Comparison of ENCODE assay signal across 12 cellular contexts in genomic region chr10:121988361-121989324, GRCh38. TPM values are rescaled to one million over a fixed set of nuclear protein-coding genes. Genes with fewer than 3 reads are reported as not detected.
DNase-seq lines count a peak whose midpoint lies in the region; ATAC-seq, FAIRE-seq and TF ChIP-seq lines count a peak whose summit lies in the region.
"Had no signal": no experiment of that assay in that cellular context is flagged by ENCODE, and none has a peak within 500 bp of the region (broad histone marks: within the 10 kb centered on the region; RNA-seq: fewer than 3 reads in every experiment).

TACC2 (plus strand) TSS chr10:121989163; CDS start chr10:122021982, 32,819 bp downstream.

- peaks cover 5 to 8% of the 10 kb centered on the region in 2 donors for H3K9me3 ChIP-seq in kidney (ENCODE audit: control insufficient read depth in 1 of 2, low read length in 2 of 2)
- no peaks in the 10 kb centered on the region for H3K9me3 ChIP-seq in gastrocnemius medialis

- TF ChIP-seq CTCF in kidney (IDR thresholded peaks at IDR 0.05; ENCODE audit: borderline replicate concordance, extremely low read depth, insufficient read depth) = no peak
- no peak for TF ChIP-seq CTCF in gastrocnemius medialis (IDR thresholded peaks at IDR 0.05 in 4 of 5, conservative IDR thresholded peaks at IDR 0.05 in 1 of 5)
- no peak for TF ChIP-seq CTCF in GM10248 (IDR thresholded peaks at IDR 0.05; ENCODE audit: control extremely low read depth, extremely low read depth, low read depth, missing control alignments)

- intact Hi-C loops in kidney (cut with DNase I) = no loop called here
- intact Hi-C loops in gastrocnemius medialis (cut with DNase I; ENCODE audit: low total_unique reads) = no loop called here

- no peak within 1 kb of the TSS for H3K9ac ChIP-seq in kidney (ENCODE audit: low read length in 2 of 2)

- peak in 1 of 2 donors; percentile 27 for TF ChIP-seq POLR2A in gastrocnemius medialis (IDR thresholded peaks at IDR 0.05)

- H3K4me3 ChIP-seq in kidney (ENCODE audit: low read length in 2 of 2) = no peak within 1 kb of the TSS
- H3K4me3 ChIP-seq in gastrocnemius medialis = no peak within 1 kb of the TSS

- ATAC-seq in gastrocnemius medialis (peak; percentile 95 to 98), GM21447 (IDR thresholded peaks at IDR 0.05; ENCODE audit: unreplicated experiment) (no peak), GM21737 (IDR thresholded peaks at IDR 0.05; ENCODE audit: unreplicated experiment) (no peak), HG03135 (IDR thresholded peaks at IDR 0.05; ENCODE audit: unreplicated experiment) (no peak)
- ATAC-seq: natural killer cell had no signal

- no peak for TF ChIP-seq RAD21 in Ishikawa (IDR thresholded peaks at IDR 0.05; ENCODE audit: low read depth)

- no peak for TF ChIP-seq EP300 in Ishikawa (IDR thresholded peaks at IDR 0.05; ENCODE audit: borderline replicate concordance)

- H3K4me1 ChIP-seq in kidney (ENCODE audit: control insufficient read depth in 1 of 2, insufficient read depth in 1 of 2, low read depth in 1 of 2, low read length in 2 of 2) (peaks cover 3% of the 10 kb centered on the region in 2 donors), gastrocnemius medialis (peaks cover 33 to 34% of the 10 kb centered on the region in 2 donors)

- FAIRE-seq in kidney (lab: Jason Lieb, UNC) = no peak

- in situ Hi-C loops in gastrocnemius medialis (cut with MboI; ENCODE audit: low sequenced_read_pairs in 4 of 4) = no loop called here

- no peak within 1 kb of the TSS for H3K27ac ChIP-seq in kidney (ENCODE audit: low read depth in 2 of 2, low read length in 2 of 2)
- peak within 1 kb of the TSS; percentile 94 to 98 (median 96) for H3K27ac ChIP-seq in gastrocnemius medialis

- CTCF ChIA-PET in GM10248 (lab: Yijun Ruan, JAX) = no interaction called here

- H3K27me3 ChIP-seq in gastrocnemius medialis = no peaks in the 10 kb centered on the region

- DNase-seq in cerebellum (ENCODE audit: low spot score) = no peak
- no peak for DNase-seq in kidney
- DNase-seq in gastrocnemius medialis = peak; percentile 74 to 87
- DNase-seq in GM10248 (ENCODE audit: extremely low spot score) = no peak
- DNase-seq: natural killer cell, NCI-H510A treated with DMSO at 0.1 percent for 48 hours, T-helper 1 cell had no signal

- POLR2A ChIA-PET in GM10248 (lab: Yijun Ruan, JAX) = no interaction called here

- H3K36me3 ChIP-seq in kidney (ENCODE audit: control insufficient read depth in 1 of 2, insufficient read depth in 2 of 2, low read length in 2 of 2) (no peaks in the 10 kb centered on the region), gastrocnemius medialis (no peaks in the 10 kb centered on the region)

TF ChIP-seq in Ishikawa, 13 proteins besides CTCF, POLR2A, EP300 and RAD21:
- TF ChIP-seq CEBPB (IDR thresholded peaks at IDR 0.05) (no peak), USF1 (IDR thresholded peaks at IDR 0.05) (peak; percentile 58)

RNA-seq across cellular contexts. Expression of gene TACC2, which starts in this region (rescaled TPM):
- 27.0 TPM for total RNA-seq in cerebellum
- 81.0 TPM for total RNA-seq in kidney
- polyA plus RNA-seq in kidney (ENCODE audit: insufficient read depth, low read depth, low replicate concordance) = 36.4 TPM
- total RNA-seq in gastrocnemius medialis = 100 to 1,000 TPM; 105 to 334 (median 235) TPM
- total RNA-seq: activated T-helper 1 cell treated with anti-CD3 and anti-CD28 coated beads, Interleukin-12 subunit alpha, Interleukin-12 subunit beta, Interleukin-2, Interleukin-4 antibody, amounts not matched to agents 30 ng/mL and 10 ng/mL and 1 ng/mL, durations not matched to agents 14 hours and 24 hours and 36 hours; natural killer cell had no signal

Comparison
In these comparisons a context has a peak if more than half of its experiments do, and no peak if none do; other contexts are left out.
1. DNase-seq: peak in gastrocnemius medialis (2 of 2); none in cerebellum (single experiment), kidney (single experiment) and GM10248 (single experiment).
2. H3K27ac ChIP-seq: peak in gastrocnemius medialis (4 of 4); none in kidney (0 of 2).
3. ATAC-seq: peak in gastrocnemius medialis (2 of 2); none in GM21447 (single experiment), GM21737 (single experiment) and HG03135 (single experiment).